8 cellular contexts compared by ENCODE assay signal in the genomic region with DNA sequence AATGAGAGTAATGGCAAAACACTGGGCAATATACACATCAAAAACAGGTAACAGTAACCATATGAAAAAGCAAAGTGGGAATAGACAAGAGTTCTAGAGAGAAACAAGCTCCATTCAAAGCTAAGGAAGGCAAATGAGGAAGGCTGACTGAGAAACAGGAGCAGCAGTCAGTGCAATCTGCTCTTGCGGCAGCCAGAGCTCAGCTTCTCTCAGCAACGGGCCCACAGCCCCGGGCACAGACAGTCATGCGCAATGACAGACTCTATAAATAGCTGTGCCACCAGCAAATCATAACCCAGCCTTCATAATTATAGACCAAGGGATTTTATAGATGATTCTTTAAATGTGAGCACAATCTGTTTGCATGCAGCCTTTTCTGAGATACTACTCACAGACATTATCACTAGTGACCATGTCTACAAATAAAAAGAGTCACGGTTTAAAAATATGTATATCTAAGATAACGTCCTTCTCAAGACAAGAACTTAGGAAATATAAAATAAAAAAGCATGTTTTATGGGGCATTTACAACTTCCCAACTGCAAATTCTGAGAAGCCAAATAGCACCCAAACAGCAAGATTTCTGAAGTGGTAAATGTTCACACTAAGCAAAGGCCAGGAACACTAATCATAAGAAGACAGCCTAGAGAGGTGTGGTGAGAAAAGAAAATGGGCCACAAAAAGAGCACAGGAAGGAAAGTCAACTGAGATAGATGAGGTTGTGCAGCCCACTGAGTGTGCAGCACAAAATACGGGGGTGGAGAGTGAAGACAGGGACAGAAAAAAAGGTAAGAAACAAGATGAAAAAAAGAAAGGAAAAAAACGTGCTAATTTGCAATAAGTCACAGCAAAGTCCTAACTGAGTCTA. TPM values are rescaled to one million over a fixed set of nuclear protein-coding genes. Genes with fewer than 3 reads are reported as not detected.
DNase-seq lines count a peak whose midpoint lies in the region; ATAC-seq and TF ChIP-seq lines count a peak whose summit lies in the region.
"Had no signal": no experiment of that assay in that cellular context is flagged by ENCODE, and none has a peak within 500 bp of the region (broad histone marks: within the 10 kb centered on the region; RNA-seq: fewer than 3 reads in every experiment).

No MANE protein-coding gene starts in this region.

- peak; percentile 37 for DNase-seq in NB4 (ENCODE audit: low read depth)
- DNase-seq in putamen (ENCODE audit: low spot score) = peak; percentile 78
- no peak for DNase-seq in activated CD4-positive, alpha-beta T cell treated with anti-CD3 and anti-CD28 coated beads, Interleukin-2, amount 50 U/mL, for 4 hours
- DNase-seq in DMS79 treated with DMSO at 0.1 percent for 48 hours (lab: John Stamatoyannopoulos, UW) = no peak
- no peak for DNase-seq in stomach
- DNase-seq: H7 had no signal

- 53 to 67% (median 57%) methylated on average over 8 of the region's 8 CpGs for WGBS in stomach, 5 donors

- H3K4me3 ChIP-seq in NB4 (ENCODE audit: low read depth, low read length) (no peak overlapping the region), stomach (no peak overlapping the region)

- TF ChIP-seq CTCF in NB4 (IDR thresholded peaks at IDR 0.05; ENCODE audit: low read depth, low read length) (no peak), stomach (IDR thresholded peaks at IDR 0.05) (no peak)

- intact Hi-C loops in stomach (cut with DNase I; ENCODE audit: low total_unique reads) = no loop called here

- TF ChIP-seq EP300 in stomach (IDR thresholded peaks at IDR 0.05) = no peak

- peak; percentile 53 for ATAC-seq in GM21423 (IDR thresholded peaks at IDR 0.05; ENCODE audit: unreplicated experiment)

- no peaks in the 10 kb centered on the region for H3K9me3 ChIP-seq in stomach

- peaks cover 0 to 4% (median 0%) of the 10 kb centered on the region in 3 donors for H3K27me3 ChIP-seq in stomach

- TF ChIP-seq POLR2A in NB4 (IDR thresholded peaks at IDR 0.05; ENCODE audit: extremely low read depth, insufficient read length) (no peak), stomach (IDR thresholded peaks at IDR 0.05) (no peak)

- H3K4me1 ChIP-seq in stomach = no peaks in the 10 kb centered on the region

- H3K27ac ChIP-seq in cingulate gyrus (ENCODE audit: low read depth, low read length) (peak overlapping the region; percentile 25), stomach (no peak overlapping the region)

- H3K36me3 ChIP-seq in stomach = no peaks in the 10 kb centered on the region

RNA-seq across cellular contexts. Expression of a gene that starts 39.9 kb away (rescaled TPM):
- total RNA-seq in stomach = 1 to 10 TPM in 2 of 5 donors, under 1 TPM in 2, not detected in 1; 0.58 to 1.8 (median 0.87) TPM
- 1 to 10 TPM in 2 of 3 donors, under 1 TPM in 1; 0.33 to 3.4 (median 3.3) TPM for polyA plus RNA-seq in stomach

Comparison
In these comparisons a context has a peak if more than half of its experiments do, and no peak if none do; other contexts are left out.
1. DNase-seq: peak in NB4 (single experiment) and putamen (single experiment); none in activated CD4-positive, alpha-beta T cell treated with anti-CD3 and anti-CD28 coated beads, Interleukin-2, amount 50 U/mL, for 4 hours (0 of 2), DMS79 treated with DMSO at 0.1 percent for 48 hours (single experiment) and stomach (single experiment).